32 cellular contexts compared by ENCODE assay signal in genomic region chr10:102148275-102148674, GRCh38. TPM values are rescaled to one million over a fixed set of nuclear protein-coding genes. Genes with fewer than 3 reads are reported as not detected.
A peak's percentile ranks its signal among the peaks of the same experiment; 100 is the strongest.
DNase-seq lines count a peak whose midpoint lies in the region; ATAC-seq and TF ChIP-seq lines count a peak whose summit lies in the region.
"Had no signal": no experiment of that assay in that cellular context is flagged by ENCODE, and none has a peak within 500 bp of the region (broad histone marks: within the 10 kb centered on the region; RNA-seq: fewer than 3 reads in every experiment).

No MANE protein-coding gene starts in this region.

- no peaks in the 10 kb centered on the region for H3K9me3 Mint-ChIP-seq in activated CD4-positive, alpha-beta T cell treated with anti-CD3 and anti-CD28 coated beads for 36 hours (ENCODE audit: low read depth)
- H3K9me3 Mint-ChIP-seq in CD4-positive, CD25-positive, alpha-beta regulatory T cell, result no peaks in the 10 kb centered on the region
- H3K9me3 Mint-ChIP-seq in HFFc6, result no peaks in the 10 kb centered on the region
- H3K9me3 Mint-ChIP-seq in memory B cell, result no peaks in the 10 kb centered on the region
- H3K9me3 Mint-ChIP-seq: effector memory CD8-positive, alpha-beta T cell; neural progenitor cell had no signal

- H3K36me3 ChIP-seq in CD4-positive, CD25-positive, alpha-beta regulatory T cell (ENCODE audit: control insufficient read depth, insufficient read depth, low read length), result peaks cover 49% of the 10 kb centered on the region
- H3K36me3 ChIP-seq: neural progenitor cell had no signal

- H3K27ac Mint-ChIP-seq in activated CD4-positive, alpha-beta T cell treated with anti-CD3 and anti-CD28 coated beads for 36 hours, result peak overlapping the region; percentile 75
- H3K27ac Mint-ChIP-seq in CD4-positive, CD25-positive, alpha-beta regulatory T cell, result peak overlapping the region; percentile 7 to 79 (median 22)
- H3K27ac Mint-ChIP-seq in HFFc6, result peak overlapping the region; percentile 68
- H3K27ac Mint-ChIP-seq in memory B cell, result peak overlapping the region; percentile 3
- H3K27ac Mint-ChIP-seq: neural progenitor cell, progenitor cell of endocrine pancreas had no signal

- TF ChIP-seq CTCF in HFFc6 (IDR thresholded peaks at IDR 0.05), result no peak

- peaks cover 14% of the 10 kb centered on the region for H3K4me1 ChIP-seq in CD4-positive, CD25-positive, alpha-beta regulatory T cell (ENCODE audit: control insufficient read depth, insufficient read depth, low read length, poor library complexity, severe bottlenecking)

- POLR2A ChIA-PET in activated CD4-positive, alpha-beta T cell treated with anti-CD3 and anti-CD28 coated beads for 36 hours (lab: Charles Lee), result no interaction called here

- no peak overlapping the region for H3K4me3 ChIP-seq in CD4-positive, CD25-positive, alpha-beta regulatory T cell (ENCODE audit: low read depth, low read length)
- H3K4me3 ChIP-seq: GM23248, heart right ventricle, lower lobe of right lung, mucosa of descending colon, neural progenitor cell, PC-9 had no signal

- no peak for DNase-seq in activated CD4-positive, alpha-beta T cell treated with anti-CD3 and anti-CD28 coated beads for 36 hours
- no peak for DNase-seq in activated CD4-positive, alpha-beta T cell treated with anti-CD3 and anti-CD28 coated beads, Interleukin-2, amount 50 U/mL, for 4 hours
- no peak for DNase-seq in CD4-positive, CD25-positive, alpha-beta regulatory T cell
- DNase-seq in HFFc6 (no peak), memory B cell (ENCODE audit: low spot score in 2 of 2) (no peak), LoVo (ENCODE audit: low spot score) (no peak), NCI-H2081 (lab: John Stamatoyannopoulos, UW) (no peak)
- DNase-seq: activated CD4-positive, alpha-beta T cell treated with anti-CD3 and anti-CD28 coated beads, Interleukin-2, amount 50 U/mL, for 48 hours; activated gamma-delta T cell treated with Interleukin-2 at 50 U/mL for 16 hours; cortex of kidney; DMS 273 treated with DMSO at 0.1 percent for 48 hours; effector memory CD8-positive, alpha-beta T cell; EL; foreskin keratinocyte; GM23248; heart right ventricle; Karpas-422; lower lobe of right lung; mucosa of descending colon; MV-4-11; NCI-H1694; NCI-H524; PC-9; Right ventricle myocardium superior; stimulated activated CD4-positive, alpha-beta T cell treated with anti-CD3 and anti-CD28 coated beads, Interleukin-12 subunit alpha, Interleukin-12 subunit beta, amount 100 ng/mL, for 4 hours; stimulated activated CD4-positive, alpha-beta T cell treated with anti-CD3 and anti-CD28 coated beads, Interleukin-4, amount 100 ng/mL, for 1 hour; T1000; WERI-Rb-1 had no signal

- ATAC-seq in activated CD4-positive, alpha-beta T cell treated with anti-CD3 and anti-CD28 coated beads for 36 hours, result no peak
- no peak for ATAC-seq in CD4-positive, CD25-positive, alpha-beta regulatory T cell (ENCODE audit: low read depth in 2 of 2)
- ATAC-seq in memory B cell (ENCODE audit: low read depth) (no peak), esophagus mucosa (no peak)
- ATAC-seq: effector memory CD8-positive, alpha-beta T cell; foreskin keratinocyte; heart right ventricle; lower lobe of right lung; mucosa of descending colon; sciatic nerve had no signal

- H3K4me1 Mint-ChIP-seq in activated CD4-positive, alpha-beta T cell treated with anti-CD3 and anti-CD28 coated beads for 36 hours, result peaks cover 18% of the 10 kb centered on the region
- peaks cover 9 to 25% (median 20%) of the 10 kb centered on the region in 4 donors for H3K4me1 Mint-ChIP-seq in CD4-positive, CD25-positive, alpha-beta regulatory T cell
- peaks cover 58% of the 10 kb centered on the region for H3K4me1 Mint-ChIP-seq in HFFc6 (ENCODE audit: low read depth)
- peaks cover 17% of the 10 kb centered on the region for H3K4me1 Mint-ChIP-seq in memory B cell

- no peaks in the 10 kb centered on the region for H3K27me3 ChIP-seq in CD4-positive, CD25-positive, alpha-beta regulatory T cell (ENCODE audit: control insufficient read depth, insufficient read depth, low read length)
- H3K27me3 ChIP-seq: foreskin keratinocyte, heart right ventricle, neural progenitor cell had no signal

- no peak overlapping the region for H3K27ac ChIP-seq in CD4-positive, CD25-positive, alpha-beta regulatory T cell (ENCODE audit: insufficient read depth, low read length, poor library complexity, severe bottlenecking)
- H3K27ac ChIP-seq: foreskin keratinocyte, GM23248, heart right ventricle, lower lobe of right lung, neural progenitor cell, PC-9, WERI-Rb-1 had no signal

- no peaks in the 10 kb centered on the region for H3K27me3 Mint-ChIP-seq in activated CD4-positive, alpha-beta T cell treated with anti-CD3 and anti-CD28 coated beads for 36 hours
- H3K27me3 Mint-ChIP-seq in CD4-positive, CD25-positive, alpha-beta regulatory T cell, result no peaks in the 10 kb centered on the region
- H3K27me3 Mint-ChIP-seq in HFFc6 (ENCODE audit: insufficient read depth) (peaks cover 5% of the 10 kb centered on the region), memory B cell (no peaks in the 10 kb centered on the region)
- H3K27me3 Mint-ChIP-seq: effector memory CD8-positive, alpha-beta T cell; progenitor cell of endocrine pancreas had no signal

- H3K4me3 Mint-ChIP-seq in activated CD4-positive, alpha-beta T cell treated with anti-CD3 and anti-CD28 coated beads for 36 hours, result no peak overlapping the region
- H3K4me3 Mint-ChIP-seq in CD4-positive, CD25-positive, alpha-beta regulatory T cell, result no peak overlapping the region
- H3K4me3 Mint-ChIP-seq in HFFc6 (no peak overlapping the region), memory B cell (no peak overlapping the region)
- H3K4me3 Mint-ChIP-seq: effector memory CD8-positive, alpha-beta T cell; neural progenitor cell had no signal

- intact Hi-C loops in activated CD4-positive, alpha-beta T cell treated with anti-CD3 and anti-CD28 coated beads for 36 hours (cut with DNase I, micrococcal nuclease), result no loop called here

- H3K9me3 ChIP-seq in CD4-positive, CD25-positive, alpha-beta regulatory T cell (ENCODE audit: control insufficient read depth in 2 of 2, low read length in 2 of 2), result no peaks in the 10 kb centered on the region
- H3K9me3 ChIP-seq: heart right ventricle, lower lobe of right lung, mucosa of descending colon had no signal

- H3K36me3 Mint-ChIP-seq in activated CD4-positive, alpha-beta T cell treated with anti-CD3 and anti-CD28 coated beads for 36 hours (ENCODE audit: low read depth), result peaks cover 74% of the 10 kb centered on the region
- H3K36me3 Mint-ChIP-seq in CD4-positive, CD25-positive, alpha-beta regulatory T cell, result peaks cover 37% of the 10 kb centered on the region
- H3K36me3 Mint-ChIP-seq in HFFc6 (ENCODE audit: low read depth) (peaks cover 71% of the 10 kb centered on the region), memory B cell (peaks cover 23% of the 10 kb centered on the region)

- CTCF ChIA-PET in activated CD4-positive, alpha-beta T cell treated with anti-CD3 and anti-CD28 coated beads for 36 hours (lab: Charles Lee), result interaction anchor here (1.2 to 1.8 kb wide), 3 partner anchors 10 to 33 kb away, joined by 3 to 7 read pairs (median 3); no protein-coding TSS in a partner anchor

RNA-seq across cellular contexts. Expression of gene NOLC1, which starts 3.9 kb away (rescaled TPM):
- 100 to 1,000 TPM; 206 to 283 TPM for total RNA-seq in activated CD4-positive, alpha-beta T cell treated with anti-CD3 and anti-CD28 coated beads for 36 hours
- 35.6 TPM for total RNA-seq in CD4-positive, CD25-positive, alpha-beta regulatory T cell
- polyA plus RNA-seq in CD4-positive, CD25-positive, alpha-beta regulatory T cell, result 10 to 100 TPM; 29.5 to 46.5 (median 42.1) TPM
- total RNA-seq in HFFc6 (2021; fragmentation: NEBNext Ultra II Directional; extraction: Animal tissue kit (Norgen Biotek cat#: 25700)), result 10 to 100 TPM; 47.6 to 62.2 (median 58.4) TPM
- 57.5 TPM for total RNA-seq in esophagus mucosa

RNA-seq across cellular contexts. Expression of gene PPRC1, which starts 15.4 kb away (rescaled TPM):
- 10 to 100 TPM; 61.3 to 74.7 TPM for total RNA-seq in activated CD4-positive, alpha-beta T cell treated with anti-CD3 and anti-CD28 coated beads for 36 hours
- total RNA-seq in CD4-positive, CD25-positive, alpha-beta regulatory T cell, result 35.3 TPM
- 10 to 100 TPM in 2 of 4 donors, 1 to 10 TPM in 2; 6.6 to 13.0 (median 8.7) TPM for polyA plus RNA-seq in CD4-positive, CD25-positive, alpha-beta regulatory T cell
- 10 to 100 TPM; 49.4 to 56.6 (median 53.8) TPM for total RNA-seq in HFFc6 (2021; fragmentation: NEBNext Ultra II Directional; extraction: Animal tissue kit (Norgen Biotek cat#: 25700))
- total RNA-seq in esophagus mucosa, result 27.4 TPM

RNA-seq across cellular contexts. Expression of gene LDB1, which starts 28.1 kb away (rescaled TPM):
- 10 to 100 TPM; 69.6 to 86.7 TPM for total RNA-seq in activated CD4-positive, alpha-beta T cell treated with anti-CD3 and anti-CD28 coated beads for 36 hours
- 120 TPM for total RNA-seq in CD4-positive, CD25-positive, alpha-beta regulatory T cell
- polyA plus RNA-seq in CD4-positive, CD25-positive, alpha-beta regulatory T cell, result 10 to 100 TPM; 18.1 to 30.5 (median 27.1) TPM
- 10 to 100 TPM; 51.6 to 64.8 (median 59.3) TPM for total RNA-seq in HFFc6 (2021; fragmentation: NEBNext Ultra II Directional; extraction: Animal tissue kit (Norgen Biotek cat#: 25700))
- total RNA-seq in esophagus mucosa, result 28.9 TPM

Comparison
In these comparisons a context has a peak if more than half of its experiments do, and no peak if none do; other contexts are left out.
1. H3K27ac Mint-ChIP-seq: peak in every context shown above with its lines; median percentile 75 in activated CD4-positive, alpha-beta T cell treated with anti-CD3 and anti-CD28 coated beads for 36 hours; 68 in HFFc6; 22 in CD4-positive, CD25-positive, alpha-beta regulatory T cell; 3 in memory B cell.